Comparison of ENCODE assay signal across 21 cellular contexts in the genomic region with DNA sequence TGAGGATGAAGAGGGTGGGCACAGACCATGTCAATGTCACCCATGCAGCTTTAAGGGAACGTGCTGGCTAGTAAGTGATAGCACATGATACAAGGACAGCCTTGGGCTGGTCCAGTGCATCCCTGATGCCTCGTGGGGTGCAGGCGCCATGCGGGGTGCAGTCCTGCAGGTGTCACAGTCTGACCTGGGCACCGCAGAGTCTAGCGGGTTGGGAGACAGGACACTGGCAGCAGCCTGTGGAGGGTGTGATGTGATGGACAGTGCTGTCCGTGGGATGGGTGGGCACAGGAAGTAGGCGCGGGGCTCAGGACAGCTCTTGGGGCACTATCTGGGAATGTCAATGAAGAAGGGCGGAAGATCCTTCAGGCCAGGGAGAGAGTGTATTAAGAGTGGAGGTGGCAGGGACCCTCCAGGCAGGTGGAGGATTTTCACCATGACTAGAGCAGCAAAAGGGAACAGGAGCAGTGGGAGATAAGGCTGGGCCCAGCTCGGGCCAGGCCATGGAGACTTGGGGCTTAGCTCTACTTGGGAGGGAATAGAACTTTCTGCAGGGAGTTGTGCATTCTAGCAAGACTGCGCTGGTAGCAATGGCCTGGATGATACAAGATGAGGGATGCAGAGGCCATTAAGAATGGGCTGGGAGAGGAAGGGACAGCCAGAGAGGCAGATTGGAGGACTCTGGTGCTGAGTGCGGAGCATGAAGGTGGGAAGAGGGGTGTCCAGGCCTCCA.
"Had no signal": no experiment of that assay in that cellular context is flagged by ENCODE, and none has a peak within 500 bp of the region (broad histone marks: within the 10 kb centered on the region; RNA-seq: fewer than 3 reads in every experiment).

No MANE protein-coding gene starts in this region.

- H3K36me3 Mint-ChIP-seq: activated naive CD4-positive, alpha-beta T cell treated with anti-CD3 and anti-CD28 coated beads, Interleukin-2, amount 50 U/mL, for 24 hours; memory B cell had no signal

- DNase-seq: activated CD4-positive, alpha-beta T cell treated with anti-CD3 and anti-CD28 coated beads, Interleukin-2, amount 10 ng/mL, durations not matched to agents 7 days and 5 days; activated CD8-positive, alpha-beta memory T cell treated with anti-CD3 and anti-CD28 coated beads for 24 hours; amniotic stem cell; brain microvascular endothelial cell; dermis blood vessel endothelial cell; effector memory CD8-positive, alpha-beta T cell; foreskin melanocyte; heart right ventricle; nucleus accumbens; right cardiac atrium; SJCRH30; stimulated activated naive CD8-positive, alpha-beta T cell treated with anti-CD3 and anti-CD28 coated beads, Interleukin-15, amount 100 ng/mL, for 72 hours; T-helper 2 cell; testis had no signal

- H3K9me3 Mint-ChIP-seq: activated CD4-positive, alpha-beta T cell treated with anti-CD3 and anti-CD28 coated beads, Interleukin-2, amount 10 ng/mL, durations not matched to agents 7 days and 5 days; activated naive CD4-positive, alpha-beta T cell treated with anti-CD3 and anti-CD28 coated beads, Interleukin-2, amount 50 U/mL, for 24 hours; activated T-helper 2 cell treated with anti-CD3 and anti-CD28 coated beads, Interferon-gamma antibody, Interleukin-2, Interleukin-4, amounts not matched to agents 10 μg/mL and 5 μg/mL and 100 μg/mL, durations not matched to agents 14 hours and 24 hours and 36 hours; effector memory CD8-positive, alpha-beta T cell; memory B cell; nephron; stimulated activated naive CD8-positive, alpha-beta T cell treated with anti-CD3 and anti-CD28 coated beads, Interleukin-15, amount 100 ng/mL, for 72 hours had no signal

- H3K27ac Mint-ChIP-seq: activated CD4-positive, alpha-beta T cell treated with anti-CD3 and anti-CD28 coated beads, Interleukin-2, amount 10 ng/mL, durations not matched to agents 7 days and 5 days; activated T-helper 2 cell treated with anti-CD3 and anti-CD28 coated beads, Interferon-gamma antibody, Interleukin-2, Interleukin-4, amounts not matched to agents 10 μg/mL and 5 μg/mL and 100 μg/mL, durations not matched to agents 14 hours and 24 hours and 36 hours; effector memory CD8-positive, alpha-beta T cell; memory B cell; nephron; progenitor cell of endocrine pancreas; stimulated activated naive CD8-positive, alpha-beta T cell treated with anti-CD3 and anti-CD28 coated beads, Interleukin-15, amount 100 ng/mL, for 72 hours had no signal

- ATAC-seq: effector memory CD8-positive, alpha-beta T cell; heart right ventricle; right cardiac atrium; stimulated activated naive CD8-positive, alpha-beta T cell treated with anti-CD3 and anti-CD28 coated beads, Interleukin-15, amount 100 ng/mL, for 72 hours had no signal

- H3K27ac ChIP-seq: brain microvascular endothelial cell, epithelial cell of prostate, heart right ventricle, SJCRH30, testis, upper lobe of left lung had no signal

- H3K27me3 Mint-ChIP-seq: activated CD4-positive, alpha-beta T cell treated with anti-CD3 and anti-CD28 coated beads, Interleukin-2, amount 10 ng/mL, durations not matched to agents 7 days and 5 days; activated naive CD4-positive, alpha-beta T cell treated with anti-CD3 and anti-CD28 coated beads, Interleukin-2, amount 50 U/mL, for 24 hours; stimulated activated naive CD8-positive, alpha-beta T cell treated with anti-CD3 and anti-CD28 coated beads, Interleukin-15, amount 100 ng/mL, for 72 hours had no signal

- H3K4me3 Mint-ChIP-seq: activated CD4-positive, alpha-beta T cell treated with anti-CD3 and anti-CD28 coated beads, Interleukin-2, amount 10 ng/mL, durations not matched to agents 7 days and 5 days; activated naive CD4-positive, alpha-beta T cell treated with anti-CD3 and anti-CD28 coated beads, Interleukin-2, amount 50 U/mL, for 24 hours; effector memory CD8-positive, alpha-beta T cell; memory B cell; nephron; stimulated activated naive CD8-positive, alpha-beta T cell treated with anti-CD3 and anti-CD28 coated beads, Interleukin-15, amount 100 ng/mL, for 72 hours had no signal

- H3K4me1 Mint-ChIP-seq: activated CD4-positive, alpha-beta T cell treated with anti-CD3 and anti-CD28 coated beads, Interleukin-2, amount 10 ng/mL, durations not matched to agents 7 days and 5 days; activated naive CD4-positive, alpha-beta T cell treated with anti-CD3 and anti-CD28 coated beads, Interleukin-2, amount 50 U/mL, for 24 hours; stimulated activated naive CD8-positive, alpha-beta T cell treated with anti-CD3 and anti-CD28 coated beads, Interleukin-15, amount 100 ng/mL, for 72 hours had no signal
